Comparison of ENCODE assay signal across 17 cellular contexts in the genomic region with DNA sequence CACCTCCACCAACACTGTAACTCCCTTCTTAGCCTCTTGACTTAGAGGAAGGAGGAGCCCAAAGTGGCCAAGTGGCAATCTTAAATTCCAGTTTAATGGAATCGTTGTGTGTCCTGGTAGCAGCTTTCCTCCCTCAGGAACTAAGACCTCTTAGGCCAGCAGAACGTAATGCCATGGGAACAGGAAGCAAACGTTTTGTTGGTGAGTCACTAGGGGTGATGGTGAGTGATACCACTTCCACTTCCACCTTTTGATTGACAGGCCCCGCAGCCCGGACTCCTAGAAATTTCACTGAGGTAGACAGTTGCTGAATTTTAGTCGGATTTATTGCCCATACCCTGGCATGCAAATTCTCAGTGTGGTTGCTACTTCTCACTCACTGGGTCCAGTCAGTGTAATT.
DNase-seq lines count a peak whose midpoint lies in the region; ATAC-seq and TF ChIP-seq lines count a peak whose summit lies in the region.
"Had no signal": no experiment of that assay in that cellular context is flagged by ENCODE, and none has a peak within 500 bp of the region (broad histone marks: within the 10 kb centered on the region; RNA-seq: fewer than 3 reads in every experiment).

No MANE protein-coding gene starts in this region.

- no peaks in the 10 kb centered on the region for H3K4me1 ChIP-seq in adrenal gland (replicated peaks in 1 of 2)
- H3K4me1 ChIP-seq: left lung, sigmoid colon had no signal

- WGBS in adrenal gland, 4 donors = 68 to 83% (median 72%) methylated on average over 6 of the region's 6 CpGs

- TF ChIP-seq CTCF in cardiac fibroblast (IDR thresholded peaks at IDR 0.05; ENCODE audit: low read depth, low read length) = no peak
- TF ChIP-seq CTCF in adrenal gland (IDR thresholded peaks at IDR 0.05) = no peak

- TF ChIP-seq POLR2A in adrenal gland (IDR thresholded peaks at IDR 0.05) = no peak

- ATAC-seq in HG03139 (IDR thresholded peaks at IDR 0.05; ENCODE audit: unreplicated experiment) = no peak
- ATAC-seq: left lung had no signal

- H3K4me3 ChIP-seq in cardiac fibroblast (replicated peaks in 1 of 2; ENCODE audit: low read depth in 2 of 2, low read length in 2 of 2) (no peak overlapping the region), adrenal gland (no peak overlapping the region)
- H3K4me3 ChIP-seq: left lung, sigmoid colon had no signal

- no peaks in the 10 kb centered on the region for H3K9me3 ChIP-seq in adrenal gland (replicated peaks in 1 of 3)
- H3K9me3 ChIP-seq: left lung, sigmoid colon had no signal

- H3K27ac ChIP-seq in adrenal gland = no peak overlapping the region
- H3K27ac ChIP-seq: left lung, sigmoid colon had no signal

- no peaks in the 10 kb centered on the region for H3K36me3 ChIP-seq in adrenal gland (replicated peaks in 1 of 2)
- H3K36me3 ChIP-seq: left lung, sigmoid colon had no signal

- H3K27me3 ChIP-seq in adrenal gland = no peaks in the 10 kb centered on the region
- H3K27me3 ChIP-seq: left lung, sigmoid colon had no signal

- intact Hi-C loops in adrenal gland (cut with DNase I) = no loop called here

- DNase-seq in HCEC 1CT (peak; percentile 73), NCI-H226 (peak; percentile 80), cardiac fibroblast (ENCODE audit: low read depth in 2 of 2) (peak; percentile 20 to 43), lung microvascular endothelial cell (ENCODE audit: low read depth in 2 of 2) (peak; percentile 11 to 70), adrenal gland (no peak), NCI-H82 (lab: John Stamatoyannopoulos, UW) (no peak), pons (ENCODE audit: low spot score) (no peak)
- DNase-seq: activated B cell treated with CpG ODN at 0.5 μM for 24 hours; activated naive CD8-positive, alpha-beta T cell treated with anti-CD3 and anti-CD28 coated beads, Interleukin-2, amount 10 ng/mL, durations not matched to agents 7 days and 5 days; effector CD8-positive, alpha-beta T cell; left lung; NCI-H1694 treated with DMSO at 0.1 percent for 48 hours; NCI-H345; Right ventricle myocardium superior; sigmoid colon; stimulated activated CD4-positive, alpha-beta T cell treated with anti-CD3 and anti-CD28 coated beads, Interleukin-2, amount 100 ng/mL, for 48 hours had no signal

Comparison
In these comparisons a context has a peak if more than half of its experiments do, and no peak if none do; other contexts are left out.
1. DNase-seq: peak in HCEC 1CT (single experiment), NCI-H226 (single experiment), cardiac fibroblast (2 of 2) and lung microvascular endothelial cell (2 of 2); none in adrenal gland (0 of 7), NCI-H82 (single experiment) and pons (single experiment).